Comparison of ENCODE assay signal across 27 cellular contexts in the genomic region with DNA sequence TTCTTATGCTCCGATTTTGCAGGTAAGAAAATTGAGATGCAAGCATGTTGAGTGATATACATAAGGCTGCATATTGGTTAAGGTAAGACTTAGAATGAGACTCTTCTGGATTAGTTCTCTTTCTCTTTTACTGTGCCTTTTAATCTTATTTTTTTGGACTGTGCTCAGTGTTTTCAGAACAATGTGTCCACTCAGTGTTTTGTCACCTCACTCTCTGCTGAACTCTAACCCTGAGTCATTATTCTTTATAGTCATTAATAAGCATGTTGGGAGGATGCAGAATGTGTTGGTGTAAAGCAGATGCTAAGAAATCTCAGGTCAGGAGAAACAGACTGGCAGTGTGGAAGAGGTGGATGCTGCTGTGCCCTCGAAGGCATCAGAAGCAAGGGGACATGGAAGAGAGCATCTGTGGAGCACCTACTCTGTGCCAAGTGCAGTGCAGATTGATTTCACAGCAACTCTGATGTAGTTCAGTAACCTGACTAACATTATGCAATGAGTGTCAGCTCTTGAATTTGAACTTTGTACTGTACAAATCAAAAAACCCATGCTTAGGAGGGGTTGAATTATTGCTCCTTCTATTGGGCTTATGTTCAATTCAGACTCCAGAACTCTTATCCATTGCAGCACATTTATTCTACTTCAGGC.
DNase-seq lines count a peak whose midpoint lies in the region; ATAC-seq, FAIRE-seq and TF ChIP-seq lines count a peak whose summit lies in the region.
"Had no signal": no experiment of that assay in that cellular context is flagged by ENCODE, and none has a peak within 500 bp of the region (broad histone marks: within the 10 kb centered on the region; RNA-seq: fewer than 3 reads in every experiment).

No MANE protein-coding gene starts in this region.

- FAIRE-seq in HepG2 (lab: Jason Lieb, UNC), result no peak
- FAIRE-seq in small intestine (lab: Jason Lieb, UNC), result no peak
- FAIRE-seq: A204.1, GM12878, GM12892, GM18507, GM19239 had no signal

- CTCF ChIA-PET in HepG2 (lab: Yijun Ruan, JAX; ENCODE audit: low intra/inter-chr PET ratio, low total read pairs), result no interaction called here

- no peak for TF ChIP-seq EP300 in HepG2 (IDR thresholded peaks at IDR 0.05; ENCODE audit: low read depth in 2 of 2, low read length in 2 of 2)
- TF ChIP-seq EP300 in HepG2 (CRISPR knock-in tag; IDR thresholded peaks at IDR 0.05; ENCODE audit: borderline replicate concordance), result no peak

- no peak overlapping the region for H3K27ac ChIP-seq in HepG2 (ENCODE audit: extremely low read length, insufficient read depth, low read length)
- H3K27ac ChIP-seq in right lobe of liver, result peak overlapping the region in 2 of 3 donors; percentile 59 to 85
- H3K27ac ChIP-seq in small intestine (ENCODE audit: low read depth in 1 of 2, low read length in 1 of 2), result no peak overlapping the region
- H3K27ac ChIP-seq: BLaER1 had no signal

- WGBS in HepG2 (ENCODE audit: low lambda C conversion rate), result 0% methylated on average over 2 of the region's 2 CpGs
- 35% methylated on average over 2 of the region's 2 CpGs for WGBS in right lobe of liver (ENCODE audit: insufficient coverage, low coverage, low lambda C conversion rate, missing lambda C conversion rate)
- WGBS in small intestine, 3 donors, result 37 to 67% (median 42%) methylated on average over 2 of the region's 2 CpGs

- in situ Hi-C loops in HepG2 (cut with HindIII; ENCODE audit: extremely low pct_ligation_motif_present, low pct_unique_long_range_greater_than_20kb), result no loop called here

- no TSS peak for BruUV-seq in HepG2 (replicated peaks; lab: Mats Ljungman, UMichigan)

- no peak overlapping the region; the same call in 1 of the 2 replicates for H3K4me2 ChIP-seq in HepG2 (ENCODE audit: low read depth, low read length)
- H3K4me2 ChIP-seq: BLaER1 had no signal

- no peaks in the 10 kb centered on the region; the same call in 1 of the 2 replicates for H3K9me3 ChIP-seq in HepG2 (ENCODE audit: low read length)
- no peaks in the 10 kb centered on the region for H3K9me3 ChIP-seq in right lobe of liver
- H3K9me3 ChIP-seq in small intestine (ENCODE audit: control insufficient read depth, low read depth), result no peaks in the 10 kb centered on the region
- H3K9me3 ChIP-seq: BE2C had no signal

- no peaks in the 10 kb centered on the region for H3K79me2 ChIP-seq in HepG2 (ENCODE audit: insufficient read depth, low read length)

- no peak overlapping the region for H3K4me3 ChIP-seq in HepG2 (replicated peaks in 1 of 3; ENCODE audit: insufficient read depth in 1 of 3, low read depth in 2 of 3, low read length in 3 of 3)
- H3K4me3 ChIP-seq in right lobe of liver, result no peak overlapping the region
- H3K4me3 ChIP-seq in small intestine (ENCODE audit: low read depth in 1 of 2, low read length in 2 of 2), result no peak overlapping the region
- H3K4me3 ChIP-seq: BLaER1, GM12878 had no signal

- ATAC-seq in HepG2, result no peak; the same call in 2 of the 3 replicates
- ATAC-seq in right lobe of liver, result peak; percentile 79 to 90 (median 80)
- ATAC-seq in GM18519 (IDR thresholded peaks at IDR 0.05; ENCODE audit: low FRiP score, unreplicated experiment), result no peak
- ATAC-seq in GM19455 (IDR thresholded peaks at IDR 0.05; ENCODE audit: unreplicated experiment), result no peak
- ATAC-seq: GM12878 had no signal

- H4K20me1 ChIP-seq in HepG2 (ENCODE audit: insufficient read depth, low read length), result no peaks in the 10 kb centered on the region
- H4K20me1 ChIP-seq: BLaER1 had no signal

- H3K36me3 ChIP-seq in HepG2 (replicated peaks in 1 of 2; ENCODE audit: control insufficient read depth in 1 of 2, insufficient read depth in 2 of 2, low read length in 2 of 2), result no peaks in the 10 kb centered on the region
- H3K36me3 ChIP-seq in right lobe of liver, result no peaks in the 10 kb centered on the region
- no peaks in the 10 kb centered on the region for H3K36me3 ChIP-seq in small intestine (ENCODE audit: control insufficient read depth in 2 of 2, insufficient read depth in 2 of 2, low read length in 2 of 2)
- H3K36me3 ChIP-seq: BE2C, BLaER1 had no signal

- H3K4me1 ChIP-seq in HepG2 (ENCODE audit: insufficient read depth, low read length) (peaks cover 35% of the 10 kb centered on the region), right lobe of liver (peaks cover 0 to 59% (median 14%) of the 10 kb centered on the region in 4 donors), small intestine (ENCODE audit: control insufficient read depth in 2 of 2, insufficient read depth in 1 of 2, low read depth in 1 of 2, low read length in 1 of 2) (no peaks in the 10 kb centered on the region)
- H3K4me1 ChIP-seq: BE2C, BLaER1 had no signal

- no peak for TF ChIP-seq CTCF in HepG2 (CRISPR knock-in tag; IDR thresholded peaks at IDR 0.05)
- no peak for TF ChIP-seq CTCF in right lobe of liver (IDR thresholded peaks at IDR 0.05)

- DNase-seq in HepG2 (ENCODE audit: low spot score) (no peak), right lobe of liver (peak in 2 of 3 donors; percentile 57 to 72), small intestine (peak; percentile 57), UCSD-AML1 (lab: John Stamatoyannopoulos, UW; ENCODE audit: unreplicated experiment) (no peak)
- DNase-seq: 8988T; ACHN; BE2C; C1 segment of cervical spinal cord; CD4-positive, alpha-beta memory T cell; CD4-positive, CD25-positive, alpha-beta regulatory T cell; CD8-positive, alpha-beta memory T cell; COR-L47; DMS 273 treated with DMSO at 0.1 percent for 48 hours; DMS153; DMS53; DMS79; DND-41; EL; GDM1 had no signal

- intact Hi-C loops in HepG2 (cut with micrococcal nuclease; ENCODE audit: unreplicated experiment), result no loop called here
- intact Hi-C loops in right lobe of liver (cut with DNase I), result no loop called here

- H3K27me3 ChIP-seq in HepG2 (ENCODE audit: control insufficient read depth in 1 of 2, insufficient read depth in 2 of 2, low read length in 2 of 2), result no peaks in the 10 kb centered on the region
- no peaks in the 10 kb centered on the region for H3K27me3 ChIP-seq in right lobe of liver
- H3K27me3 ChIP-seq in small intestine (ENCODE audit: control insufficient read depth in 2 of 2, insufficient read depth in 2 of 2, low read length in 2 of 2), result peaks cover 0 to 2% of the 10 kb centered on the region in 2 donors
- H3K27me3 ChIP-seq: BE2C, BLaER1 had no signal

- H3K9ac ChIP-seq in HepG2 (ENCODE audit: insufficient read depth, low read depth, low read length), result no peak overlapping the region
- H3K9ac ChIP-seq: BLaER1 had no signal

- TF ChIP-seq RAD21 in HepG2 (CRISPR knock-in tag; IDR thresholded peaks at IDR 0.05), result no peak

- POLR2A ChIA-PET in HepG2 (lab: Yijun Ruan, JAX), result no interaction called here

- no peak overlapping the region for H2AFZ ChIP-seq in HepG2 (ENCODE audit: low read length)

- no peak for TF ChIP-seq POLR2A in HepG2 (IDR thresholded peaks at IDR 0.05; ENCODE audit: insufficient read depth in 1 of 2, low read depth in 2 of 2, low read length in 2 of 2)
- no peak for TF ChIP-seq POLR2A in right lobe of liver (IDR thresholded peaks at IDR 0.05)

TF ChIP-seq in HepG2, 621 proteins besides CTCF, POLR2A, EP300 and RAD21 (continues in another document):
- TF ChIP-seq ZNF138 (CRISPR knock-in tag; IDR thresholded peaks at IDR 0.05; ENCODE audit: low read depth) (no peak), ZNF33B (CRISPR knock-in tag; IDR thresholded peaks at IDR 0.05) (no peak), CEBPG (CRISPR knock-in tag; IDR thresholded peaks at IDR 0.05) (peak; percentile 38; the same call in 1 of the 2 replicates), ZMYM3 (CRISPR knock-in tag; IDR thresholded peaks at IDR 0.05) (no peak), NRL (CRISPR knock-in tag; IDR thresholded peaks at IDR 0.05; ENCODE audit: borderline replicate concordance) (no peak), THAP11 (CRISPR knock-in tag; IDR thresholded peaks at IDR 0.05) (no peak), NPAS2 (CRISPR knock-in tag; IDR thresholded peaks at IDR 0.05; ENCODE audit: borderline replicate concordance) (no peak), TARDBP (CRISPR knock-in tag; IDR thresholded peaks at IDR 0.05) (no peak)
- TF ChIP-seq, protein P1, sequence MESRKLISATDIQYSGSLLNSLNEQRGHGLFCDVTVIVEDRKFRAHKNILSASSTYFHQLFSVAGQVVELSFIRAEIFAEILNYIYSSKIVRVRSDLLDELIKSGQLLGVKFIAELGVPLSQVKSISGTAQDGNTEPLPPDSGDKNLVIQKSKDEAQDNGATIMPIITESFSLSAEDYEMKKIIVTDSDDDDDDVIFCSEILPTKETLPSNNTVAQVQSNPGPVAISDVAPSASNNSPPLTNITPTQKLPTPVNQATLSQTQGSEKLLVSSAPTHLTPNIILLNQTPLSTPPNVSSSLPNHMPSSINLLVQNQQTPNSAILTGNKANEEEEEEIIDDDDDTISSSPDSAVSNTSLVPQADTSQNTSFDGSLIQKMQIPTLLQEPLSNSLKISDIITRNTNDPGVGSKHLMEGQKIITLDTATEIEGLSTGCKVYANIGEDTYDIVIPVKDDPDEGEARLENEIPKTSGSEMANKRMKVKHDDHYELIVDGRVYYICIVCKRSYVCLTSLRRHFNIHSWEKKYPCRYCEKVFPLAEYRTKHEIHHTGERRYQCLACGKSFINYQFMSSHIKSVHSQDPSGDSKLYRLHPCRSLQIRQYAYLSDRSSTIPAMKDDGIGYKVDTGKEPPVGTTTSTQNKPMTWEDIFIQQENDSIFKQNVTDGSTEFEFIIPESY (CRISPR knock-in tag; IDR thresholded peaks at IDR 0.05), result no peak
- TF ChIP-seq, protein P2, sequence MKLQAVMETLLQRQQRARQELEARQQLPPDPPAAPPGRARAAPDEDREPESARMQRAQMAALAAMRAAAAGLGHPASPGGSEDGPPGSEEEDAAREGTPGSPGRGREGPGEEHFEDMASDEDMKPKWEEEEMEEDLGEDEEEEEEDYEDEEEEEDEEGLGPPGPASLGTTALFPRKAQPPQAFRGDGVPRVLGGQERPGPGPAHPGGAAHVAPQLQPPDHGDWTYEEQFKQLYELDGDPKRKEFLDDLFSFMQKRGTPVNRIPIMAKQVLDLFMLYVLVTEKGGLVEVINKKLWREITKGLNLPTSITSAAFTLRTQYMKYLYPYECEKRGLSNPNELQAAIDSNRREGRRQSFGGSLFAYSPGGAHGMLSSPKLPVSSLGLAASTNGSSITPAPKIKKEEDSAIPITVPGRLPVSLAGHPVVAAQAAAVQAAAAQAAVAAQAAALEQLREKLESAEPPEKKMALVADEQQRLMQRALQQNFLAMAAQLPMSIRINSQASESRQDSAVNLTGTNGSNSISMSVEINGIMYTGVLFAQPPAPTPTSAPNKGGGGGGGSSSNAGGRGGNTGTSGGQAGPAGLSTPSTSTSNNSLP (IDR thresholded peaks at IDR 0.05; ENCODE audit: low read depth, low read length), result no peak
- TF ChIP-seq, protein P3, sequence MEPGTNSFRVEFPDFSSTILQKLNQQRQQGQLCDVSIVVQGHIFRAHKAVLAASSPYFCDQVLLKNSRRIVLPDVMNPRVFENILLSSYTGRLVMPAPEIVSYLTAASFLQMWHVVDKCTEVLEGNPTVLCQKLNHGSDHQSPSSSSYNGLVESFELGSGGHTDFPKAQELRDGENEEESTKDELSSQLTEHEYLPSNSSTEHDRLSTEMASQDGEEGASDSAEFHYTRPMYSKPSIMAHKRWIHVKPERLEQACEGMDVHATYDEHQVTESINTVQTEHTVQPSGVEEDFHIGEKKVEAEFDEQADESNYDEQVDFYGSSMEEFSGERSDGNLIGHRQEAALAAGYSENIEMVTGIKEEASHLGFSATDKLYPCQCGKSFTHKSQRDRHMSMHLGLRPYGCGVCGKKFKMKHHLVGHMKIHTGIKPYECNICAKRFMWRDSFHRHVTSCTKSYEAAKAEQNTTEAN (CRISPR knock-in tag; conservative IDR thresholded peaks at IDR 0.05), result no peak

Comparison
In these comparisons a context has a peak if more than half of its experiments do, and no peak if none do; other contexts are left out.
1. ATAC-seq: peak in right lobe of liver (4 of 4); none in HepG2 (single experiment), GM18519 (single experiment) and GM19455 (single experiment).
2. DNase-seq: peak in right lobe of liver (2 of 3) and small intestine (single experiment); none in HepG2 (single experiment) and UCSD-AML1 (single experiment).
3. H3K27ac ChIP-seq: peak in right lobe of liver (2 of 3); none in HepG2 (single experiment) and small intestine (0 of 2).